Comparison of ENCODE assay signal across 17 cellular contexts in the genomic region with DNA sequence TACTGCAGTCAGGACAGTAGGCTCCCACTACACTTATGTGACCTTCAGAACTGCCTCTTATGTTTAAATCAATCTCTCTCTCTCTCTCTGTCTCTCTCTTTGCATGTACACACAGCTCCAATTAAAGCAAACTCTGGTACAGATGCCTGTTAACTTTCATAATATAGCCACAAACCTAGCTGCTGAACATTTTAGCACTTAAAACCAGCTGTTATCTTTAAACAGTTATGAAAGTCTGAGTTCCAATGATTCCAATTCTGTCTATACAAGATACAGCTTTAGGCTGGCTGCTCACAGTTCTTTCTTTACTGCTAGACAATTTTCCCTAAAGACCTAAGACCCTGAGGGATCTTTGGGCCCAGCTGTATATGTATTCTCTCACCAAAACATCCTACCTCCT.
DNase-seq lines count a peak whose midpoint lies in the region; ATAC-seq and TF ChIP-seq lines count a peak whose summit lies in the region.
"Had no signal": no experiment of that assay in that cellular context is flagged by ENCODE, and none has a peak within 500 bp of the region (broad histone marks: within the 10 kb centered on the region; RNA-seq: fewer than 3 reads in every experiment).

No MANE protein-coding gene starts in this region.

- H3K4me1 Mint-ChIP-seq in stimulated activated naive CD8-positive, alpha-beta T cell treated with anti-CD3 and anti-CD28 coated beads, Interleukin-15, amount 100 ng/mL, for 72 hours: peaks cover 5% of the 10 kb centered on the region
- H3K4me1 Mint-ChIP-seq: CD4-positive, alpha-beta memory T cell; IgD-negative memory B cell had no signal

- no peak for TF ChIP-seq POLR2A in testis (IDR thresholded peaks at IDR 0.05)

- no peaks in the 10 kb centered on the region for H3K27me3 Mint-ChIP-seq in stimulated activated naive CD8-positive, alpha-beta T cell treated with anti-CD3 and anti-CD28 coated beads, Interleukin-15, amount 100 ng/mL, for 72 hours
- H3K27me3 Mint-ChIP-seq: CD4-positive, alpha-beta memory T cell; IgD-negative memory B cell had no signal

- H3K4me3 ChIP-seq in SK-N-SH (ENCODE audit: low read depth in 2 of 2, low read length in 1 of 2) (no peak overlapping the region), testis (no peak overlapping the region)

- POLR2A ChIA-PET in SK-N-SH (lab: Yijun Ruan, JAX): no interaction called here

- H3K9me3 Mint-ChIP-seq in stimulated activated naive CD8-positive, alpha-beta T cell treated with anti-CD3 and anti-CD28 coated beads, Interleukin-15, amount 100 ng/mL, for 72 hours: no peaks in the 10 kb centered on the region
- H3K9me3 Mint-ChIP-seq: CD4-positive, alpha-beta memory T cell; HFFc6; IgD-negative memory B cell had no signal

- H3K27ac Mint-ChIP-seq in stimulated activated naive CD8-positive, alpha-beta T cell treated with anti-CD3 and anti-CD28 coated beads, Interleukin-15, amount 100 ng/mL, for 72 hours: no peak overlapping the region
- H3K27ac Mint-ChIP-seq: CD4-positive, alpha-beta memory T cell; HFFc6; IgD-negative memory B cell had no signal

- CTCF ChIA-PET in SK-N-SH (lab: Yijun Ruan, JAX): interaction anchor here (0.8 kb wide), 1 partner anchor 9 kb away, joined by 3 read pairs; no protein-coding TSS in a partner anchor

- no peaks in the 10 kb centered on the region for H3F3A ChIP-seq in SK-N-SH (replicated peaks; ENCODE audit: insufficient read depth)

- no peak overlapping the region for H3K4me3 Mint-ChIP-seq in stimulated activated naive CD8-positive, alpha-beta T cell treated with anti-CD3 and anti-CD28 coated beads, Interleukin-15, amount 100 ng/mL, for 72 hours
- H3K4me3 Mint-ChIP-seq: CD4-positive, alpha-beta memory T cell; HFFc6; IgD-negative memory B cell had no signal

- H3K9me3 ChIP-seq in SK-N-SH (no peaks in the 10 kb centered on the region), testis (no peaks in the 10 kb centered on the region)
- H3K9me3 ChIP-seq: BE2C had no signal

- DNase-seq in SK-N-SH (no peak), fibroblast of gingiva (ENCODE audit: low read depth) (peak; percentile 14), testis (no peak)
- DNase-seq in stimulated activated naive CD8-positive, alpha-beta T cell treated with anti-CD3 and anti-CD28 coated beads, Interleukin-15, amount 100 ng/mL, for 72 hours: no peak
- DNase-seq: 8988T; BE2C; CD4-positive, alpha-beta memory T cell; DND-41; GDM1; HCEC 1CT; HFFc6 had no signal

- intact Hi-C loops in testis (cut with DNase I; ENCODE audit: low total_unique reads): no loop called here

- ATAC-seq in SK-N-SH treated with all-trans-retinoic acid at 6 μM for 48 hours (peak; percentile 18; the same call in 1 of the 3 replicates), GM19467 (IDR thresholded peaks at IDR 0.05; ENCODE audit: unreplicated experiment) (no peak)
- no peak for ATAC-seq in stimulated activated naive CD8-positive, alpha-beta T cell treated with anti-CD3 and anti-CD28 coated beads, Interleukin-15, amount 100 ng/mL, for 72 hours

- H3K9me2 ChIP-seq in SK-N-SH: no peaks in the 10 kb centered on the region

- TF ChIP-seq CTCF in SK-N-SH (IDR thresholded peaks at IDR 0.05) (no peak), VCaP (conservative IDR thresholded peaks at IDR 0.05) (no peak), testis (IDR thresholded peaks at IDR 0.05) (no peak)

- H3K36me3 ChIP-seq in SK-N-SH (replicated peaks in 1 of 2; ENCODE audit: control insufficient read depth in 1 of 2, insufficient read depth in 2 of 2, low read length in 1 of 2): no peaks in the 10 kb centered on the region
- H3K36me3 ChIP-seq in testis (ENCODE audit: low read depth, missing control alignments): no peaks in the 10 kb centered on the region
- H3K36me3 ChIP-seq: BE2C had no signal

- no peak overlapping the region for H2AFZ ChIP-seq in SK-N-SH (ENCODE audit: low read depth)

- no peaks in the 10 kb centered on the region for H3K79me2 ChIP-seq in SK-N-SH (ENCODE audit: insufficient read depth)

- H3K4me1 ChIP-seq in SK-N-SH (ENCODE audit: control insufficient read depth in 1 of 2, insufficient read depth in 2 of 2, low read depth in 1 of 2, low read length in 1 of 2) (peaks cover 0 to 5% of the 10 kb centered on the region in 2 experiments; a peak in 1 of 4 replicates), testis (no peaks in the 10 kb centered on the region)
- H3K4me1 ChIP-seq: BE2C had no signal

- H3K9ac ChIP-seq in SK-N-SH: no peak overlapping the region

- H3K27me3 ChIP-seq in SK-N-SH (ENCODE audit: insufficient read depth) (no peaks in the 10 kb centered on the region), testis (no peaks in the 10 kb centered on the region)
- H3K27me3 ChIP-seq: BE2C had no signal

- no peak overlapping the region for H3K4me2 ChIP-seq in SK-N-SH

- no peak overlapping the region for H3K27ac ChIP-seq in SK-N-SH (ENCODE audit: low read depth in 2 of 2, low read length in 1 of 2)
- H3K27ac ChIP-seq in VCaP: peak overlapping the region; percentile 5; the same call in 1 of the 2 replicates
- no peak overlapping the region for H3K27ac ChIP-seq in testis
- H3K27ac ChIP-seq: C4-2B, HL-60 had no signal

- TF ChIP-seq RAD21 in SK-N-SH (IDR thresholded peaks at IDR 0.05; ENCODE audit: low read length): no peak

- no peak for TF ChIP-seq EP300 in SK-N-SH (IDR thresholded peaks at IDR 0.05; ENCODE audit: borderline replicate concordance in 1 of 2, low read depth in 1 of 2, low read length in 1 of 2)

- no peaks in the 10 kb centered on the region for H4K20me1 ChIP-seq in SK-N-SH (ENCODE audit: insufficient read depth)

TF ChIP-seq in SK-N-SH treated with all-trans-retinoic acid at 6 μM for 48 hours, 23 proteins besides CTCF, POLR2A, EP300 and RAD21:
- TF ChIP-seq GLIS3 (CRISPR knock-in tag; IDR thresholded peaks at IDR 0.05) (no peak), TOX (CRISPR knock-in tag; IDR thresholded peaks at IDR 0.05; ENCODE audit: borderline replicate concordance) (no peak), ARNTL (CRISPR knock-in tag; IDR thresholded peaks at IDR 0.05; ENCODE audit: borderline replicate concordance, low read depth) (no peak), BACH2 (CRISPR knock-in tag; IDR thresholded peaks at IDR 0.05; ENCODE audit: borderline replicate concordance) (no peak), TCF4 (CRISPR knock-in tag; IDR thresholded peaks at IDR 0.05; ENCODE audit: borderline replicate concordance) (no peak), ZNF565 (CRISPR knock-in tag; conservative IDR thresholded peaks at IDR 0.05; ENCODE audit: low read depth) (no peak), CSDC2 (CRISPR knock-in tag; IDR thresholded peaks at IDR 0.05) (no peak)
- TF ChIP-seq, protein P1, sequence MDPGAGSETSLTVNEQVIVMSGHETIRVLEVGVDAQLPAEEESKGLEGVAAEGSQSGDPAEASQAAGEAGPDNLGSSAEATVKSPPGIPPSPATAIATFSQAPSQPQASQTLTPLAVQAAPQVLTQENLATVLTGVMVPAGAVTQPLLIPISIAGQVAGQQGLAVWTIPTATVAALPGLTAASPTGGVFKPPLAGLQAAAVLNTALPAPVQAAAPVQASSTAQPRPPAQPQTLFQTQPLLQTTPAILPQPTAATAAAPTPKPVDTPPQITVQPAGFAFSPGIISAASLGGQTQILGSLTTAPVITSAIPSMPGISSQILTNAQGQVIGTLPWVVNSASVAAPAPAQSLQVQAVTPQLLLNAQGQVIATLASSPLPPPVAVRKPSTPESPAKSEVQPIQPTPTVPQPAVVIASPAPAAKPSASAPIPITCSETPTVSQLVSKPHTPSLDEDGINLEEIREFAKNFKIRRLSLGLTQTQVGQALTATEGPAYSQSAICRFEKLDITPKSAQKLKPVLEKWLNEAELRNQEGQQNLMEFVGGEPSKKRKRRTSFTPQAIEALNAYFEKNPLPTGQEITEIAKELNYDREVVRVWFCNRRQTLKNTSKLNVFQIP (CRISPR knock-in tag; IDR thresholded peaks at IDR 0.05; ENCODE audit: borderline replicate concordance, low read depth): no peak
TF ChIP-seq in SK-N-SH treated with all-trans-retinoic acid at 6 μM for 48 hours: peak in this region for 0.

TF ChIP-seq in SK-N-SH, 30 proteins besides CTCF, POLR2A, EP300 and RAD21:
- TF ChIP-seq, protein P2, sequence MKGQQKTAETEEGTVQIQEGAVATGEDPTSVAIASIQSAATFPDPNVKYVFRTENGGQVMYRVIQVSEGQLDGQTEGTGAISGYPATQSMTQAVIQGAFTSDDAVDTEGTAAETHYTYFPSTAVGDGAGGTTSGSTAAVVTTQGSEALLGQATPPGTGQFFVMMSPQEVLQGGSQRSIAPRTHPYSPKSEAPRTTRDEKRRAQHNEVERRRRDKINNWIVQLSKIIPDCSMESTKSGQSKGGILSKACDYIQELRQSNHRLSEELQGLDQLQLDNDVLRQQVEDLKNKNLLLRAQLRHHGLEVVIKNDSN (IDR thresholded peaks at IDR 0.05; ENCODE audit: borderline replicate concordance, low read depth): no peak
- TF ChIP-seq GATA2 (CRISPR knock-in tag; IDR thresholded peaks at IDR 0.05) (no peak), RCOR1 (IDR thresholded peaks at IDR 0.05; ENCODE audit: low read length) (no peak), RXRA (IDR thresholded peaks at IDR 0.05; ENCODE audit: borderline replicate concordance, low read depth) (no peak), CHD2 (IDR thresholded peaks at IDR 0.05; ENCODE audit: low read length, partially characterized antibody) (no peak), TAF1 (IDR thresholded peaks at IDR 0.05; ENCODE audit: borderline replicate concordance, low read depth, low read length) (no peak), NRF1 (IDR thresholded peaks at IDR 0.05; ENCODE audit: low read depth, low read length) (no peak), TEAD4 (IDR thresholded peaks at IDR 0.05; ENCODE audit: borderline replicate concordance, insufficient read depth) (no peak), SIN3A (IDR thresholded peaks at IDR 0.05; ENCODE audit: borderline replicate concordance, low read depth, low read length) (no peak), RFX5 (IDR thresholded peaks at IDR 0.05; ENCODE audit: low read length) (no peak), FOXJ3 (CRISPR knock-in tag; IDR thresholded peaks at IDR 0.05) (no peak)
- TF ChIP-seq, protein P3, sequence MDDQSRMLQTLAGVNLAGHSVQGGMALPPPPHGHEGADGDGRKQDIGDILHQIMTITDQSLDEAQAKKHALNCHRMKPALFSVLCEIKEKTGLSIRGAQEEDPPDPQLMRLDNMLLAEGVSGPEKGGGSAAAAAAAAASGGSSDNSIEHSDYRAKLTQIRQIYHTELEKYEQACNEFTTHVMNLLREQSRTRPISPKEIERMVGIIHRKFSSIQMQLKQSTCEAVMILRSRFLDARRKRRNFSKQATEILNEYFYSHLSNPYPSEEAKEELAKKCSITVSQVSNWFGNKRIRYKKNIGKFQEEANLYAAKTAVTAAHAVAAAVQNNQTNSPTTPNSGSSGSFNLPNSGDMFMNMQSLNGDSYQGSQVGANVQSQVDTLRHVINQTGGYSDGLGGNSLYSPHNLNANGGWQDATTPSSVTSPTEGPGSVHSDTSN (IDR thresholded peaks at IDR 0.05): no peak
